In the genomic region with DNA sequence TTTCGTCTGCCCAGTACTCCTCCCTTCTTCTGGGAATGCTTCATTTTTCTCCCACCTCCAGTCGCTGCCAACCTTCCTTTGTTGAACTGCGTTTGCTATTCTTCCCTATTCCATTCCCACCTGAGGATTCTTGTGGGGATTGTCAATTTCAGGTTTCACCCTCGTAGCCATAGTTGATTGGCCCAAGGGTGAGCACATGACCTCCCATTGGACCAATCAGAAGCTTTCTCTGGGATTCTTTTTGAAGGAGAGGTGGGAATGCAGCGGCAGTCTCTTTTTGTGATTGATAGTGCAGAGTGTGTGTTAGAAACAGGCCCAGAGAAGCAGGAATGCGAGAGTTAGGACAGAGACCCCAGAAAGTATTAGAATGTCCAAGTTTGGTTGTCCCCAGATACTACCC, we compare ENCODE assay signal across 1 cellular context.
TF ChIP-seq lines count a peak whose summit lies in the region.

No MANE protein-coding gene starts in this region.

TF ChIP-seq in WTC11, 78 proteins besides CTCF, POLR2A, EP300 and RAD21:
- TF ChIP-seq, protein P1, sequence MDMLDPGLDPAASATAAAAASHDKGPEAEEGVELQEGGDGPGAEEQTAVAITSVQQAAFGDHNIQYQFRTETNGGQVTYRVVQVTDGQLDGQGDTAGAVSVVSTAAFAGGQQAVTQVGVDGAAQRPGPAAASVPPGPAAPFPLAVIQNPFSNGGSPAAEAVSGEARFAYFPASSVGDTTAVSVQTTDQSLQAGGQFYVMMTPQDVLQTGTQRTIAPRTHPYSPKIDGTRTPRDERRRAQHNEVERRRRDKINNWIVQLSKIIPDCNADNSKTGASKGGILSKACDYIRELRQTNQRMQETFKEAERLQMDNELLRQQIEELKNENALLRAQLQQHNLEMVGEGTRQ (CRISPR knock-in tag; IDR thresholded peaks at IDR 0.05): peak; percentile 80
- TF ChIP-seq, protein P2, sequence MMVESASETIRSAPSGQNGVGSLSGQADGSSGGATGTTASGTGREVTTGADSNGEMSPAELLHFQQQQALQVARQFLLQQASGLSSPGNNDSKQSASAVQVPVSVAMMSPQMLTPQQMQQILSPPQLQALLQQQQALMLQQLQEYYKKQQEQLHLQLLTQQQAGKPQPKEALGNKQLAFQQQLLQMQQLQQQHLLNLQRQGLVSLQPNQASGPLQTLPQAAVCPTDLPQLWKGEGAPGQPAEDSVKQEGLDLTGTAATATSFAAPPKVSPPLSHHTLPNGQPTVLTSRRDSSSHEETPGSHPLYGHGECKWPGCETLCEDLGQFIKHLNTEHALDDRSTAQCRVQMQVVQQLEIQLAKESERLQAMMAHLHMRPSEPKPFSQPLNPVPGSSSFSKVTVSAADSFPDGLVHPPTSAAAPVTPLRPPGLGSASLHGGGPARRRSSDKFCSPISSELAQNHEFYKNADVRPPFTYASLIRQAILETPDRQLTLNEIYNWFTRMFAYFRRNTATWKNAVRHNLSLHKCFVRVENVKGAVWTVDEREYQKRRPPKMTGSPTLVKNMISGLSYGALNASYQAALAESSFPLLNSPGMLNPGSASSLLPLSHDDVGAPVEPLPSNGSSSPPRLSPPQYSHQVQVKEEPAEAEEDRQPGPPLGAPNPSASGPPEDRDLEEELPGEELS (CRISPR knock-in tag; IDR thresholded peaks at IDR 0.05): no peak
- TF ChIP-seq NFYB (CRISPR knock-in tag; conservative IDR thresholded peaks at IDR 0.05; ENCODE audit: low read depth): 0 out of 2 replicates have a peak, but pooled peaks have one; percentile 19
